Comparison of ENCODE assay signal across 1 cellular context in the genomic region with DNA sequence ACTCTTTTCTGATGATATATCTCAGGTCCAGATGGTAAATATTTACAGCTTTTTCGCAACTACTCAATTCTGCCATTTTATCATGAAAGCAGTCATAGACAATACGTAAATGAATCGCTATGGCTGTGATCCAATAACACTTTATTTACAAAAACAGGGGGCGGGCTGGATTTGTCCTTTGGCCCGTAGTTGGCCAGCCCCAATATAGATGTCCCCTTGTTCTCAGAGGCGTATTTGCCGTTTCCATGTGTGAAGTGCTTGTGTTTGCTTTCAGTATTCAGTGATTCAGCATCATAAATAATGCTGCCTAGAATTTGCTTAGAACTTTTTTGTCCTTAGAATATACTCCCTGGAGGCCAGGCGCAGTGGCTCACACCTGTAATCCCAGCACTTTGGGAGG.
TF ChIP-seq lines count a peak whose summit lies in the region.

No MANE protein-coding gene starts in this region.

TF ChIP-seq in HepG2, 621 proteins besides CTCF, POLR2A, EP300 and RAD21 (continued from another document):
- TF ChIP-seq, protein P1, sequence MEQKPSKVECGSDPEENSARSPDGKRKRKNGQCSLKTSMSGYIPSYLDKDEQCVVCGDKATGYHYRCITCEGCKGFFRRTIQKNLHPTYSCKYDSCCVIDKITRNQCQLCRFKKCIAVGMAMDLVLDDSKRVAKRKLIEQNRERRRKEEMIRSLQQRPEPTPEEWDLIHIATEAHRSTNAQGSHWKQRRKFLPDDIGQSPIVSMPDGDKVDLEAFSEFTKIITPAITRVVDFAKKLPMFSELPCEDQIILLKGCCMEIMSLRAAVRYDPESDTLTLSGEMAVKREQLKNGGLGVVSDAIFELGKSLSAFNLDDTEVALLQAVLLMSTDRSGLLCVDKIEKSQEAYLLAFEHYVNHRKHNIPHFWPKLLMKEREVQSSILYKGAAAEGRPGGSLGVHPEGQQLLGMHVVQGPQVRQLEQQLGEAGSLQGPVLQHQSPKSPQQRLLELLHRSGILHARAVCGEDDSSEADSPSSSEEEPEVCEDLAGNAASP (CRISPR knock-in tag; IDR thresholded peaks at IDR 0.05; ENCODE audit: borderline replicate concordance), result no peak
- peak; percentile 82 for TF ChIP-seq SP5 (CRISPR knock-in tag; IDR thresholded peaks at IDR 0.05; ENCODE audit: borderline replicate concordance, low read depth)
- TF ChIP-seq ZNF160 (CRISPR knock-in tag; IDR thresholded peaks at IDR 0.05), result no peak
- TF ChIP-seq ADNP (CRISPR knock-in tag; IDR thresholded peaks at IDR 0.05), result no peak
- TF ChIP-seq HMG20A (CRISPR knock-in tag; IDR thresholded peaks at IDR 0.05; ENCODE audit: borderline replicate concordance), result peak; percentile 19; the same call in 1 of the 2 replicates
- TF ChIP-seq ZBTB20 (CRISPR knock-in tag; IDR thresholded peaks at IDR 0.05; ENCODE audit: borderline replicate concordance, low read depth), result no peak
- TF ChIP-seq, protein P2, sequence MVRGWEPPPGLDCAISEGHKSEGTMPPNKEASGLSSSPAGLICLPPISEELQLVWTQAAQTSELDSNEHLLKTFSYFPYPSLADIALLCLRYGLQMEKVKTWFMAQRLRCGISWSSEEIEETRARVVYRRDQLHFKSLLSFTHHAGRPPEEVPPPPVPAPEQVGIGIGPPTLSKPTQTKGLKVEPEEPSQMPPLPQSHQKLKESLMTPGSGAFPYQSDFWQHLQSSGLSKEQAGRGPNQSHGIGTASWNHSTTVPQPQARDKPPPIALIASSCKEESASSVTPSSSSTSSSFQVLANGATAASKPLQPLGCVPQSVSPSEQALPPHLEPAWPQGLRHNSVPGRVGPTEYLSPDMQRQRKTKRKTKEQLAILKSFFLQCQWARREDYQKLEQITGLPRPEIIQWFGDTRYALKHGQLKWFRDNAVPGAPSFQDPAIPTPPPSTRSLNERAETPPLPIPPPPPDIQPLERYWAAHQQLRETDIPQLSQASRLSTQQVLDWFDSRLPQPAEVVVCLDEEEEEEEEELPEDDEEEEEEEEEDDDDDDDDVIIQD (CRISPR knock-in tag; IDR thresholded peaks at IDR 0.05; ENCODE audit: low read depth), result no peak
- TF ChIP-seq, protein P3, sequence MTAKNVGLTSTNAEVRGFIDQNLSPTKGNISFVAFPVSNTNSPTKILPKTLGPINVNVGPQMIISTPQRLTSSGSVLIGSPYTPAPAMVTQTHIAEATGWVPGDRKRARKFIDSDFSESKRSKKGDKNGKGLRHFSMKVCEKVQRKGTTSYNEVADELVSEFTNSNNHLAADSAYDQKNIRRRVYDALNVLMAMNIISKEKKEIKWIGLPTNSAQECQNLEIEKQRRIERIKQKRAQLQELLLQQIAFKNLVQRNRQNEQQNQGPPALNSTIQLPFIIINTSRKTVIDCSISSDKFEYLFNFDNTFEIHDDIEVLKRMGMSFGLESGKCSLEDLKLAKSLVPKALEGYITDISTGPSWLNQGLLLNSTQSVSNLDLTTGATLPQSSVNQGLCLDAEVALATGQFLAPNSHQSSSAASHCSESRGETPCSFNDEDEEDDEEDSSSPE (CRISPR knock-in tag; IDR thresholded peaks at IDR 0.05), result no peak
- no peak for TF ChIP-seq ZNF441 (CRISPR knock-in tag; IDR thresholded peaks at IDR 0.05; ENCODE audit: borderline replicate concordance)
- TF ChIP-seq ZEB1 (IDR thresholded peaks at IDR 0.05; ENCODE audit: insufficient replicate concordance, low read depth), result no peak
- no peak for TF ChIP-seq ZNF841 (CRISPR knock-in tag; IDR thresholded peaks at IDR 0.05; ENCODE audit: borderline replicate concordance)
- TF ChIP-seq, protein P4, sequence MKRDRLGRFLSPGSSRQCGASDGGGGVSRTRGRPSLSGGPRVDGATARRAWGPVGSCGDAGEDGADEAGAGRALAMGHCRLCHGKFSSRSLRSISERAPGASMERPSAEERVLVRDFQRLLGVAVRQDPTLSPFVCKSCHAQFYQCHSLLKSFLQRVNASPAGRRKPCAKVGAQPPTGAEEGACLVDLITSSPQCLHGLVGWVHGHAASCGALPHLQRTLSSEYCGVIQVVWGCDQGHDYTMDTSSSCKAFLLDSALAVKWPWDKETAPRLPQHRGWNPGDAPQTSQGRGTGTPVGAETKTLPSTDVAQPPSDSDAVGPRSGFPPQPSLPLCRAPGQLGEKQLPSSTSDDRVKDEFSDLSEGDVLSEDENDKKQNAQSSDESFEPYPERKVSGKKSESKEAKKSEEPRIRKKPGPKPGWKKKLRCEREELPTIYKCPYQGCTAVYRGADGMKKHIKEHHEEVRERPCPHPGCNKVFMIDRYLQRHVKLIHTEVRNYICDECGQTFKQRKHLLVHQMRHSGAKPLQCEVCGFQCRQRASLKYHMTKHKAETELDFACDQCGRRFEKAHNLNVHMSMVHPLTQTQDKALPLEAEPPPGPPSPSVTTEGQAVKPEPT (CRISPR knock-in tag; IDR thresholded peaks at IDR 0.05; ENCODE audit: low read depth), result no peak
- no peak for TF ChIP-seq ZNF672 (CRISPR knock-in tag; IDR thresholded peaks at IDR 0.05)
- TF ChIP-seq, protein P5, sequence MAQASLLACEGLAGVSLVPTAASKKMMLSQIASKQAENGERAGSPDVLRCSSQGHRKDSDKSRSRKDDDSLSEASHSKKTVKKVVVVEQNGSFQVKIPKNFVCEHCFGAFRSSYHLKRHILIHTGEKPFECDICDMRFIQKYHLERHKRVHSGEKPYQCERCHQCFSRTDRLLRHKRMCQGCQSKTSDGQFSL (CRISPR knock-in tag; IDR thresholded peaks at IDR 0.05), result no peak
- TF ChIP-seq ZNF850 (CRISPR knock-in tag; conservative IDR thresholded peaks at IDR 0.05), result no peak
- TF ChIP-seq JUND (CRISPR knock-in tag; IDR thresholded peaks at IDR 0.05), result no peak
- TF ChIP-seq, protein P6, sequence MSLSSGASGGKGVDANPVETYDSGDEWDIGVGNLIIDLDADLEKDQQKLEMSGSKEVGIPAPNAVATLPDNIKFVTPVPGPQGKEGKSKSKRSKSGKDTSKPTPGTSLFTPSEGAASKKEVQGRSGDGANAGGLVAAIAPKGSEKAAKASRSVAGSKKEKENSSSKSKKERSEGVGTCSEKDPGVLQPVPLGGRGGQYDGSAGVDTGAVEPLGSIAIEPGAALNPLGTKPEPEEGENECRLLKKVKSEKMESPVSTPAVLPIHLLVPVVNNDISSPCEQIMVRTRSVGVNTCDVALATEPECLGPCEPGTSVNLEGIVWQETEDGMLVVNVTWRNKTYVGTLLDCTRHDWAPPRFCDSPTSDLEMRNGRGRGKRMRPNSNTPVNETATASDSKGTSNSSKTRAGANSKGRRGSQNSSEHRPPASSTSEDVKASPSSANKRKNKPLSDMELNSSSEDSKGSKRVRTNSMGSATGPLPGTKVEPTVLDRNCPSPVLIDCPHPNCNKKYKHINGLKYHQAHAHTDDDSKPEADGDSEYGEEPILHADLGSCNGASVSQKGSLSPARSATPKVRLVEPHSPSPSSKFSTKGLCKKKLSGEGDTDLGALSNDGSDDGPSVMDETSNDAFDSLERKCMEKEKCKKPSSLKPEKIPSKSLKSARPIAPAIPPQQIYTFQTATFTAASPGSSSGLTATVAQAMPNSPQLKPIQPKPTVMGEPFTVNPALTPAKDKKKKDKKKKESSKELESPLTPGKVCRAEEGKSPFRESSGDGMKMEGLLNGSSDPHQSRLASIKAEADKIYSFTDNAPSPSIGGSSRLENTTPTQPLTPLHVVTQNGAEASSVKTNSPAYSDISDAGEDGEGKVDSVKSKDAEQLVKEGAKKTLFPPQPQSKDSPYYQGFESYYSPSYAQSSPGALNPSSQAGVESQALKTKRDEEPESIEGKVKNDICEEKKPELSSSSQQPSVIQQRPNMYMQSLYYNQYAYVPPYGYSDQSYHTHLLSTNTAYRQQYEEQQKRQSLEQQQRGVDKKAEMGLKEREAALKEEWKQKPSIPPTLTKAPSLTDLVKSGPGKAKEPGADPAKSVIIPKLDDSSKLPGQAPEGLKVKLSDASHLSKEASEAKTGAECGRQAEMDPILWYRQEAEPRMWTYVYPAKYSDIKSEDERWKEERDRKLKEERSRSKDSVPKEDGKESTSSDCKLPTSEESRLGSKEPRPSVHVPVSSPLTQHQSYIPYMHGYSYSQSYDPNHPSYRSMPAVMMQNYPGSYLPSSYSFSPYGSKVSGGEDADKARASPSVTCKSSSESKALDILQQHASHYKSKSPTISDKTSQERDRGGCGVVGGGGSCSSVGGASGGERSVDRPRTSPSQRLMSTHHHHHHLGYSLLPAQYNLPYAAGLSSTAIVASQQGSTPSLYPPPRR (CRISPR knock-in tag; IDR thresholded peaks at IDR 0.05; ENCODE audit: borderline replicate concordance), result peak; percentile 40; the same call in 1 of the 2 replicates
- TF ChIP-seq MIXL1 (CRISPR knock-in tag; IDR thresholded peaks at IDR 0.05), result no peak
- no peak for TF ChIP-seq ZNF550 (CRISPR knock-in tag; IDR thresholded peaks at IDR 0.05; ENCODE audit: borderline replicate concordance)
- TF ChIP-seq ARHGAP35 (CRISPR knock-in tag; IDR thresholded peaks at IDR 0.05; ENCODE audit: borderline replicate concordance), result no peak
- TF ChIP-seq FOSL2 (CRISPR knock-in tag; IDR thresholded peaks at IDR 0.05), result peak; percentile 42; the same call in 1 of the 2 replicates
- TF ChIP-seq, protein P7, sequence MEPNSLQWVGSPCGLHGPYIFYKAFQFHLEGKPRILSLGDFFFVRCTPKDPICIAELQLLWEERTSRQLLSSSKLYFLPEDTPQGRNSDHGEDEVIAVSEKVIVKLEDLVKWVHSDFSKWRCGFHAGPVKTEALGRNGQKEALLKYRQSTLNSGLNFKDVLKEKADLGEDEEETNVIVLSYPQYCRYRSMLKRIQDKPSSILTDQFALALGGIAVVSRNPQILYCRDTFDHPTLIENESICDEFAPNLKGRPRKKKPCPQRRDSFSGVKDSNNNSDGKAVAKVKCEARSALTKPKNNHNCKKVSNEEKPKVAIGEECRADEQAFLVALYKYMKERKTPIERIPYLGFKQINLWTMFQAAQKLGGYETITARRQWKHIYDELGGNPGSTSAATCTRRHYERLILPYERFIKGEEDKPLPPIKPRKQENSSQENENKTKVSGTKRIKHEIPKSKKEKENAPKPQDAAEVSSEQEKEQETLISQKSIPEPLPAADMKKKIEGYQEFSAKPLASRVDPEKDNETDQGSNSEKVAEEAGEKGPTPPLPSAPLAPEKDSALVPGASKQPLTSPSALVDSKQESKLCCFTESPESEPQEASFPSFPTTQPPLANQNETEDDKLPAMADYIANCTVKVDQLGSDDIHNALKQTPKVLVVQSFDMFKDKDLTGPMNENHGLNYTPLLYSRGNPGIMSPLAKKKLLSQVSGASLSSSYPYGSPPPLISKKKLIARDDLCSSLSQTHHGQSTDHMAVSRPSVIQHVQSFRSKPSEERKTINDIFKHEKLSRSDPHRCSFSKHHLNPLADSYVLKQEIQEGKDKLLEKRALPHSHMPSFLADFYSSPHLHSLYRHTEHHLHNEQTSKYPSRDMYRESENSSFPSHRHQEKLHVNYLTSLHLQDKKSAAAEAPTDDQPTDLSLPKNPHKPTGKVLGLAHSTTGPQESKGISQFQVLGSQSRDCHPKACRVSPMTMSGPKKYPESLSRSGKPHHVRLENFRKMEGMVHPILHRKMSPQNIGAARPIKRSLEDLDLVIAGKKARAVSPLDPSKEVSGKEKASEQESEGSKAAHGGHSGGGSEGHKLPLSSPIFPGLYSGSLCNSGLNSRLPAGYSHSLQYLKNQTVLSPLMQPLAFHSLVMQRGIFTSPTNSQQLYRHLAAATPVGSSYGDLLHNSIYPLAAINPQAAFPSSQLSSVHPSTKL (CRISPR knock-in tag; IDR thresholded peaks at IDR 0.05), result peak; percentile 22; the same call in 1 of the 2 replicates
- no peak for TF ChIP-seq ZFP90 (CRISPR knock-in tag; IDR thresholded peaks at IDR 0.05; ENCODE audit: borderline replicate concordance)
- no peak for TF ChIP-seq TRIM24 (CRISPR knock-in tag; IDR thresholded peaks at IDR 0.05)
- no peak for TF ChIP-seq ZNF629 (CRISPR knock-in tag; conservative IDR thresholded peaks at IDR 0.05)
- TF ChIP-seq SOX13 (IDR thresholded peaks at IDR 0.05), result no peak
- peak in 1 of 2 experiments; percentile 42; a peak in 1 of 4 replicates for TF ChIP-seq SOX13 (CRISPR knock-in tag; conservative IDR thresholded peaks at IDR 0.05 in 1 of 2, IDR thresholded peaks at IDR 0.05 in 1 of 2)
- no peak for TF ChIP-seq ZNF296 (CRISPR knock-in tag; conservative IDR thresholded peaks at IDR 0.05)
- no peak for TF ChIP-seq ZSCAN9 (CRISPR knock-in tag; IDR thresholded peaks at IDR 0.05; ENCODE audit: borderline replicate concordance)
- TF ChIP-seq, protein P8, sequence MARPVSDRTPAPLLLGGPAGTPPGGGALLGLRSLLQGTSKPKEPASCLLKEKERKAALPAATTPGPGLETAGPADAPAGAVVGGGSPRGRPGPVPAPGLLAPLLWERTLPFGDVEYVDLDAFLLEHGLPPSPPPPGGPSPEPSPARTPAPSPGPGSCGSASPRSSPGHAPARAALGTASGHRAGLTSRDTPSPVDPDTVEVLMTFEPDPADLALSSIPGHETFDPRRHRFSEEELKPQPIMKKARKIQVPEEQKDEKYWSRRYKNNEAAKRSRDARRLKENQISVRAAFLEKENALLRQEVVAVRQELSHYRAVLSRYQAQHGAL (CRISPR knock-in tag; IDR thresholded peaks at IDR 0.05; ENCODE audit: not compliant biosample characterization), result no peak
- TF ChIP-seq SALL1 (CRISPR knock-in tag; IDR thresholded peaks at IDR 0.05), result 0 out of 2 replicates have a peak, but pooled peaks have one; percentile 24
- TF ChIP-seq TSC22D2 (CRISPR knock-in tag; IDR thresholded peaks at IDR 0.05; ENCODE audit: borderline replicate concordance), result no peak
- TF ChIP-seq, protein P9, sequence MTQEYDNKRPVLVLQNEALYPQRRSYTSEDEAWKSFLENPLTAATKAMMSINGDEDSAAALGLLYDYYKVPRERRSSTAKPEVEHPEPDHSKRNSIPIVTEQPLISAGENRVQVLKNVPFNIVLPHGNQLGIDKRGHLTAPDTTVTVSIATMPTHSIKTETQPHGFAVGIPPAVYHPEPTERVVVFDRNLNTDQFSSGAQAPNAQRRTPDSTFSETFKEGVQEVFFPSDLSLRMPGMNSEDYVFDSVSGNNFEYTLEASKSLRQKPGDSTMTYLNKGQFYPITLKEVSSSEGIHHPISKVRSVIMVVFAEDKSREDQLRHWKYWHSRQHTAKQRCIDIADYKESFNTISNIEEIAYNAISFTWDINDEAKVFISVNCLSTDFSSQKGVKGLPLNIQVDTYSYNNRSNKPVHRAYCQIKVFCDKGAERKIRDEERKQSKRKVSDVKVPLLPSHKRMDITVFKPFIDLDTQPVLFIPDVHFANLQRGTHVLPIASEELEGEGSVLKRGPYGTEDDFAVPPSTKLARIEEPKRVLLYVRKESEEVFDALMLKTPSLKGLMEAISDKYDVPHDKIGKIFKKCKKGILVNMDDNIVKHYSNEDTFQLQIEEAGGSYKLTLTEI (CRISPR knock-in tag; conservative IDR thresholded peaks at IDR 0.05), result no peak
- peak; percentile 55; the same call in 1 of the 2 replicates for TF ChIP-seq SOX5 (CRISPR knock-in tag; IDR thresholded peaks at IDR 0.05; ENCODE audit: borderline replicate concordance)
